Comparison of ENCODE assay signal across 22 cellular contexts in genomic region chr4:159460408-159460807, GRCh38.
"Had no signal": no experiment of that assay in that cellular context is flagged by ENCODE, and none has a peak within 500 bp of the region (broad histone marks: within the 10 kb centered on the region; RNA-seq: fewer than 3 reads in every experiment).

No MANE protein-coding gene starts in this region.

- H3K36me3 ChIP-seq: brain microvascular endothelial cell, heart right ventricle, left lung, neutrophil, ovary, right lobe of liver, uterus had no signal

- H3K4me3 ChIP-seq: heart right ventricle, left lung, lung, mucosa of descending colon, ovary, right lobe of liver, skin epidermis, uterus had no signal

- H3K9me3 ChIP-seq: neutrophil, ovary, right lobe of liver, uterus had no signal

- DNase-seq: activated B cell treated with CpG ODN at 0.5 μM for 24 hours; activated CD8-positive, alpha-beta memory T cell treated with anti-CD3 and anti-CD28 coated beads, Interleukin-2, amount 10 ng/mL, durations not matched to agents 7 days and 5 days; activated CD8-positive, alpha-beta T cell treated with anti-CD3 and anti-CD28 coated beads, Interleukin-2, amount 10 ng/mL, durations not matched to agents 7 days and 5 days; activated T-cell treated with anti-CD3 and anti-CD28 coated beads, Interleukin-2, amount 50 U/mL, for 48 hours; aorta; brain microvascular endothelial cell; endodermal cell; foreskin keratinocyte; heart right ventricle; left lung; mucosa of descending colon; ovary; right lobe of liver; stimulated activated CD4-positive, alpha-beta T cell treated with anti-CD3 and anti-CD28 coated beads, Interleukin-12 subunit alpha, Interleukin-12 subunit beta, amount 100 ng/mL, for 4 hours; stimulated activated CD4-positive, alpha-beta T cell treated with anti-CD3 and anti-CD28 coated beads, Interleukin-4, amount 100 ng/mL, for 1 hour; T-helper 2 cell; uterus had no signal

- ATAC-seq: activated CD8-positive, alpha-beta memory T cell treated with anti-CD3 and anti-CD28 coated beads, Interleukin-2, amount 10 ng/mL, durations not matched to agents 7 days and 5 days; activated CD8-positive, alpha-beta T cell treated with anti-CD3 and anti-CD28 coated beads, Interleukin-2, amount 10 ng/mL, durations not matched to agents 7 days and 5 days; esophagus mucosa; foreskin keratinocyte; heart right ventricle; left lung; mucosa of descending colon; natural killer cell treated with Interleukin-12 subunit alpha and Interleukin-12 subunit beta and Interleukin-15 and Interleukin-18, amount 100 ng/mL, for 72 hours; right lobe of liver had no signal

- H3K27me3 ChIP-seq: brain microvascular endothelial cell, foreskin keratinocyte, heart right ventricle, left lung, neutrophil, ovary, right lobe of liver, uterus had no signal

- H3K4me1 ChIP-seq: foreskin keratinocyte, left lung, right lobe of liver, uterus had no signal
